ENCODE assay signal across 8 cellular contexts in genomic region chr18:36067118-36067957, GRCh38. TPM values are rescaled to one million over a fixed set of nuclear protein-coding genes. Genes with fewer than 3 reads are reported as not detected.
DNase-seq lines count a peak whose midpoint lies in the region; ATAC-seq and TF ChIP-seq lines count a peak whose summit lies in the region.

Gene RPRD1A (minus strand): TSS chr18:36067559. CDS start chr18:36067404, 155 bp downstream.

- DNase-seq in BE2C (peak; percentile 92), GM19240 (ENCODE audit: insufficient read length, low spot score) (peak; percentile 95), NCI-H526 (lab: John Stamatoyannopoulos, UW) (peak; percentile 88 to 97), colonic mucosa (peak; percentile 98)
- peak; percentile 99 for DNase-seq in activated CD4-positive, alpha-beta T cell treated with anti-CD3 and anti-CD28 coated beads for 48 hours
- peak; percentile 98 to 99 for DNase-seq in stimulated activated CD4-positive, alpha-beta T cell treated with anti-CD3 and anti-CD28 coated beads, Interleukin-1b, Interleukin-23, amount 100 ng/mL, for 4 hours (ENCODE audit: low read depth in 2 of 2)

- no peaks in the 10 kb centered on the region for H3K4me1 ChIP-seq in BE2C
- H3K4me1 ChIP-seq in colonic mucosa = no peaks in the 10 kb centered on the region

- no peak for TF ChIP-seq CTCF in BE2C (IDR thresholded peaks at IDR 0.05; ENCODE audit: low read depth, low read length)
- no peak for TF ChIP-seq CTCF in colonic mucosa (IDR thresholded peaks at IDR 0.05)

- H3K27me3 ChIP-seq in BE2C = no peaks in the 10 kb centered on the region
- no peaks in the 10 kb centered on the region for H3K27me3 ChIP-seq in colonic mucosa
- no peaks in the 10 kb centered on the region for H3K27me3 ChIP-seq in layer of hippocampus (ENCODE audit: control insufficient read depth, insufficient read depth, low read length)

- H3K27ac ChIP-seq in colonic mucosa (peak within 1 kb of the TSS; percentile 84), layer of hippocampus (ENCODE audit: low read depth, low read length) (peak within 1 kb of the TSS; percentile 75)

- H3K36me3 ChIP-seq in BE2C (no peaks in the 10 kb centered on the region), colonic mucosa (no peaks in the 10 kb centered on the region)

- intact Hi-C loops in colonic mucosa (cut with DNase I) = no loop called here

- ATAC-seq in HG03460 (IDR thresholded peaks at IDR 0.05; ENCODE audit: unreplicated experiment) = peak; percentile 95

- H3K9me3 ChIP-seq in BE2C (no peaks in the 10 kb centered on the region), colonic mucosa (no peaks in the 10 kb centered on the region)

- peak within 1 kb of the TSS; percentile 68 to 90 for H3K9ac ChIP-seq in colonic mucosa (ENCODE audit: low read depth in 2 of 2, low read length in 2 of 2)

- peak within 1 kb of the TSS; percentile 73 for H3K4me3 ChIP-seq in BE2C (ENCODE audit: low read depth, low read length)
- peak within 1 kb of the TSS; percentile 69 for H3K4me3 ChIP-seq in colonic mucosa

RNA-seq across cellular contexts. Expression of gene RPRD1A, which starts in this region (rescaled TPM):
- 65.0 TPM for polyA plus RNA-seq in BE2C (2012; ENCODE audit: insufficient read depth, insufficient read length, low read depth)
- total RNA-seq in colonic mucosa = 10 to 100 TPM; 39.8 TPM

Comparison
In these comparisons a context has a peak if more than half of its experiments do, and no peak if none do; other contexts are left out.
1. Peak in every context shown above with its lines: DNase-seq, ATAC-seq, H3K4me3 ChIP-seq and H3K27ac ChIP-seq.